Comparison of ENCODE assay signal across 1 cellular context in the genomic region with DNA sequence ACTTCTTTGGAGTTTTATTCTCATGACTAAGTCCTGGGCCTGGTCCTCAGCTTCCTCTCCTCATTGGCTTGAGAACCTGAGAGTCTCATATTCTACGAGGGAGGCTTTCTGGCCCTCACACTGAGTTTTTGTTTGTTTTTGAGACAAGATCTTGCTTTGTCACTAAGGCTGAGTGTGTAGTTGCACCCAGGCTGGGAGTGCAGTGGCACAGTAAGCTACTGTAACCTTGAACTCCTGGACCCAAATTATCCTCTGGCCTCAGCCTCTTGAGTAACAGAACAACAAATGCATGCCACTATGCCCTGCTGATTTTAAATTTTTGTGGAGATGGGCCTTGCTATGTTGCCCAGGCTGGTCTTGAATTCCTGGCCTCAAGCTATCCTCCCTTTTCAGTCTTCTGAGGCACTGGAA.
TF ChIP-seq lines count a peak whose summit lies in the region.

No MANE protein-coding gene starts in this region.

TF ChIP-seq in HepG2, 621 proteins besides CTCF, POLR2A, EP300 and RAD21 (continued from another document and continues in another):
- TF ChIP-seq, protein P1, sequence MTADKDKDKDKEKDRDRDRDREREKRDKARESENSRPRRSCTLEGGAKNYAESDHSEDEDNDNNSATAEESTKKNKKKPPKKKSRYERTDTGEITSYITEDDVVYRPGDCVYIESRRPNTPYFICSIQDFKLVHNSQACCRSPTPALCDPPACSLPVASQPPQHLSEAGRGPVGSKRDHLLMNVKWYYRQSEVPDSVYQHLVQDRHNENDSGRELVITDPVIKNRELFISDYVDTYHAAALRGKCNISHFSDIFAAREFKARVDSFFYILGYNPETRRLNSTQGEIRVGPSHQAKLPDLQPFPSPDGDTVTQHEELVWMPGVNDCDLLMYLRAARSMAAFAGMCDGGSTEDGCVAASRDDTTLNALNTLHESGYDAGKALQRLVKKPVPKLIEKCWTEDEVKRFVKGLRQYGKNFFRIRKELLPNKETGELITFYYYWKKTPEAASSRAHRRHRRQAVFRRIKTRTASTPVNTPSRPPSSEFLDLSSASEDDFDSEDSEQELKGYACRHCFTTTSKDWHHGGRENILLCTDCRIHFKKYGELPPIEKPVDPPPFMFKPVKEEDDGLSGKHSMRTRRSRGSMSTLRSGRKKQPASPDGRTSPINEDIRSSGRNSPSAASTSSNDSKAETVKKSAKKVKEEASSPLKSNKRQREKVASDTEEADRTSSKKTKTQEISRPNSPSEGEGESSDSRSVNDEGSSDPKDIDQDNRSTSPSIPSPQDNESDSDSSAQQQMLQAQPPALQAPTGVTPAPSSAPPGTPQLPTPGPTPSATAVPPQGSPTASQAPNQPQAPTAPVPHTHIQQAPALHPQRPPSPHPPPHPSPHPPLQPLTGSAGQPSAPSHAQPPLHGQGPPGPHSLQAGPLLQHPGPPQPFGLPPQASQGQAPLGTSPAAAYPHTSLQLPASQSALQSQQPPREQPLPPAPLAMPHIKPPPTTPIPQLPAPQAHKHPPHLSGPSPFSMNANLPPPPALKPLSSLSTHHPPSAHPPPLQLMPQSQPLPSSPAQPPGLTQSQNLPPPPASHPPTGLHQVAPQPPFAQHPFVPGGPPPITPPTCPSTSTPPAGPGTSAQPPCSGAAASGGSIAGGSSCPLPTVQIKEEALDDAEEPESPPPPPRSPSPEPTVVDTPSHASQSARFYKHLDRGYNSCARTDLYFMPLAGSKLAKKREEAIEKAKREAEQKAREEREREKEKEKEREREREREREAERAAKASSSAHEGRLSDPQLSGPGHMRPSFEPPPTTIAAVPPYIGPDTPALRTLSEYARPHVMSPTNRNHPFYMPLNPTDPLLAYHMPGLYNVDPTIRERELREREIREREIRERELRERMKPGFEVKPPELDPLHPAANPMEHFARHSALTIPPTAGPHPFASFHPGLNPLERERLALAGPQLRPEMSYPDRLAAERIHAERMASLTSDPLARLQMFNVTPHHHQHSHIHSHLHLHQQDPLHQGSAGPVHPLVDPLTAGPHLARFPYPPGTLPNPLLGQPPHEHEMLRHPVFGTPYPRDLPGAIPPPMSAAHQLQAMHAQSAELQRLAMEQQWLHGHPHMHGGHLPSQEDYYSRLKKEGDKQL (CRISPR knock-in tag; IDR thresholded peaks at IDR 0.05; ENCODE audit: low read depth) = 0 out of 2 replicates have a peak, but pooled peaks have one; percentile 56
- TF ChIP-seq, protein P2, sequence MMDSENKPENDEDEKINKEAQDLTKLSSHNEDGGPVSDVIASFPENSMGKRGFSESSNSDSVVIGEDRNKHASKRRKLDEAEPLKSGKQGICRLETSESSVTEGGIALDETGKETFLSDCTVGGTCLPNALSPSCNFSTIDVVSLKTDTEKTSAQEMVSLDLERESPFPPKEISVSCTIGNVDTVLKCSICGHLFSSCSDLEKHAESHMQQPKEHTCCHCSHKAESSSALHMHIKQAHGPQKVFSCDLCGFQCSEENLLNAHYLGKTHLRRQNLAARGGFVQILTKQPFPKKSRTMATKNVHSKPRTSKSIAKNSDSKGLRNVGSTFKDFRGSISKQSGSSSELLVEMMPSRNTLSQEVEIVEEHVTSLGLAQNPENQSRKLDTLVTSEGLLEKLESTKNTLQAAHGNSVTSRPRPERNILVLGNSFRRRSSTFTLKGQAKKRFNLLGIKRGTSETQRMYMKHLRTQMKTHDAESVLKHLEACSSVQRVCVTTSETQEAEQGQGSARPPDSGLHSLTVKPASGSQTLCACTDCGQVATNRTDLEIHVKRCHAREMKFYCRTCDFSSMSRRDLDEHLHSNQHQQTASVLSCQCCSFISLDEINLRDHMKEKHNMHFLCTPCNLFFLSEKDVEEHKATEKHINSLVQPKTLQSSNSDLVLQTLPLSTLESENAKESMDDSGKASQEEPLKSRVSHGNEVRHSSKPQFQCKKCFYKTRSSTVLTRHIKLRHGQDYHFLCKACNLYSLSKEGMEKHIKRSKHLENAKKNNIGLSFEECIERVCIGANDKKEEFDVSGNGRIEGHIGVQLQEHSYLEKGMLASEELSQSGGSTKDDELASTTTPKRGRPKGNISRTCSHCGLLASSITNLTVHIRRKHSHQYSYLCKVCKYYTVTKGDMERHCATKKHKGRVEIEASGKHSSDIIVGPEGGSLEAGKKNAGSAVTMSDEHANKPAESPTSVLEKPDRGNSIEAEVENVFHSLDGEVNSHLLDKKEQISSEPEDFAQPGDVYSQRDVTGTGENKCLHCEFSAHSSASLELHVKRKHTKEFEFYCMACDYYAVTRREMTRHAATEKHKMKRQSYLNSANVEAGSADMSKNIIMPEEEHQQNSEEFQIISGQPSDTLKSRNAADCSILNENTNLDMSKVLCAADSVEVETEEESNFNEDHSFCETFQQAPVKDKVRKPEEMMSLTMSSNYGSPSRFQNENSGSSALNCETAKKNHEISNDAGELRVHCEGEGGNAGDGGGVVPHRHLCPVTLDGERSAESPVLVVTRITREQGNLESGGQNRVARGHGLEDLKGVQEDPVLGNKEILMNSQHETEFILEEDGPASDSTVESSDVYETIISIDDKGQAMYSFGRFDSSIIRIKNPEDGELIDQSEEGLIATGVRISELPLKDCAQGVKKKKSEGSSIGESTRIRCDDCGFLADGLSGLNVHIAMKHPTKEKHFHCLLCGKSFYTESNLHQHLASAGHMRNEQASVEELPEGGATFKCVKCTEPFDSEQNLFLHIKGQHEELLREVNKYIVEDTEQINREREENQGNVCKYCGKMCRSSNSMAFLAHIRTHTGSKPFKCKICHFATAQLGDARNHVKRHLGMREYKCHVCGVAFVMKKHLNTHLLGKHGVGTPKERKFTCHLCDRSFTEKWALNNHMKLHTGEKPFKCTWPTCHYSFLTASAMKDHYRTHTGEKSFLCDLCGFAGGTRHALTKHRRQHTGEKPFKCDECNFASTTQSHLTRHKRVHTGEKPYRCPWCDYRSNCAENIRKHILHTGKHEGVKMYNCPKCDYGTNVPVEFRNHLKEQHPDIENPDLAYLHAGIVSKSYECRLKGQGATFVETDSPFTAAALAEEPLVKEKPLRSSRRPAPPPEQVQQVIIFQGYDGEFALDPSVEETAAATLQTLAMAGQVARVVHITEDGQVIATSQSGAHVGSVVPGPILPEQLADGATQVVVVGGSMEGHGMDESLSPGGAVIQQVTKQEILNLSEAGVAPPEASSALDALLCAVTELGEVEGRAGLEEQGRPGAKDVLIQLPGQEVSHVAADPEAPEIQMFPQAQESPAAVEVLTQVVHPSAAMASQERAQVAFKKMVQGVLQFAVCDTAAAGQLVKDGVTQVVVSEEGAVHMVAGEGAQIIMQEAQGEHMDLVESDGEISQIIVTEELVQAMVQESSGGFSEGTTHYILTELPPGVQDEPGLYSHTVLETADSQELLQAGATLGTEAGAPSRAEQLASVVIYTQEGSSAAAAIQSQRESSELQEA (CRISPR knock-in tag; IDR thresholded peaks at IDR 0.05; ENCODE audit: not compliant biosample characterization) = no peak
- TF ChIP-seq, protein P3, sequence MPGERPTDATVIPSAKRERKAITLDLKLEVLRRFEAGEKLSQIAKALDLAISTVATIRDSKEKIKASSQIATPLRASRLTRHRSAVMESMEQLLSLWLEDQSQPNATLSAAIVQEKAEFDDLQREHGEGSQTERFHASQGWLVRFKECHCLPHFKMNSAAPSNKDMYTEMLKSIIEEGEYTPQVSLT (CRISPR knock-in tag; IDR thresholded peaks at IDR 0.05; ENCODE audit: borderline replicate concordance, low read depth) = no peak
- TF ChIP-seq SMC3 (IDR thresholded peaks at IDR 0.05; ENCODE audit: low read length) (peak; percentile 17; the same call in 1 of the 2 replicates), PRMT3 (CRISPR knock-in tag; IDR thresholded peaks at IDR 0.05; ENCODE audit: borderline replicate concordance, low read depth) (no peak), ZNF782 (CRISPR knock-in tag; IDR thresholded peaks at IDR 0.05; ENCODE audit: borderline replicate concordance) (no peak), AGO2 (optimal IDR thresholded peaks at IDR 0.05; ENCODE audit: low read depth, low read length) (no peak), CAMTA2 (CRISPR knock-in tag; IDR thresholded peaks at IDR 0.05; ENCODE audit: borderline replicate concordance) (no peak), SALL2 (CRISPR knock-in tag; IDR thresholded peaks at IDR 0.05) (no peak), ZNF329 (CRISPR knock-in tag; IDR thresholded peaks at IDR 0.05; ENCODE audit: low read depth) (no peak), HHEX (CRISPR knock-in tag; IDR thresholded peaks at IDR 0.05) (no peak)
- TF ChIP-seq, protein P4, sequence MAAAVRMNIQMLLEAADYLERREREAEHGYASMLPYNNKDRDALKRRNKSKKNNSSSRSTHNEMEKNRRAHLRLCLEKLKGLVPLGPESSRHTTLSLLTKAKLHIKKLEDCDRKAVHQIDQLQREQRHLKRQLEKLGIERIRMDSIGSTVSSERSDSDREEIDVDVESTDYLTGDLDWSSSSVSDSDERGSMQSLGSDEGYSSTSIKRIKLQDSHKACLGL (CRISPR knock-in tag; IDR thresholded peaks at IDR 0.05) = no peak
- TF ChIP-seq, protein P5, sequence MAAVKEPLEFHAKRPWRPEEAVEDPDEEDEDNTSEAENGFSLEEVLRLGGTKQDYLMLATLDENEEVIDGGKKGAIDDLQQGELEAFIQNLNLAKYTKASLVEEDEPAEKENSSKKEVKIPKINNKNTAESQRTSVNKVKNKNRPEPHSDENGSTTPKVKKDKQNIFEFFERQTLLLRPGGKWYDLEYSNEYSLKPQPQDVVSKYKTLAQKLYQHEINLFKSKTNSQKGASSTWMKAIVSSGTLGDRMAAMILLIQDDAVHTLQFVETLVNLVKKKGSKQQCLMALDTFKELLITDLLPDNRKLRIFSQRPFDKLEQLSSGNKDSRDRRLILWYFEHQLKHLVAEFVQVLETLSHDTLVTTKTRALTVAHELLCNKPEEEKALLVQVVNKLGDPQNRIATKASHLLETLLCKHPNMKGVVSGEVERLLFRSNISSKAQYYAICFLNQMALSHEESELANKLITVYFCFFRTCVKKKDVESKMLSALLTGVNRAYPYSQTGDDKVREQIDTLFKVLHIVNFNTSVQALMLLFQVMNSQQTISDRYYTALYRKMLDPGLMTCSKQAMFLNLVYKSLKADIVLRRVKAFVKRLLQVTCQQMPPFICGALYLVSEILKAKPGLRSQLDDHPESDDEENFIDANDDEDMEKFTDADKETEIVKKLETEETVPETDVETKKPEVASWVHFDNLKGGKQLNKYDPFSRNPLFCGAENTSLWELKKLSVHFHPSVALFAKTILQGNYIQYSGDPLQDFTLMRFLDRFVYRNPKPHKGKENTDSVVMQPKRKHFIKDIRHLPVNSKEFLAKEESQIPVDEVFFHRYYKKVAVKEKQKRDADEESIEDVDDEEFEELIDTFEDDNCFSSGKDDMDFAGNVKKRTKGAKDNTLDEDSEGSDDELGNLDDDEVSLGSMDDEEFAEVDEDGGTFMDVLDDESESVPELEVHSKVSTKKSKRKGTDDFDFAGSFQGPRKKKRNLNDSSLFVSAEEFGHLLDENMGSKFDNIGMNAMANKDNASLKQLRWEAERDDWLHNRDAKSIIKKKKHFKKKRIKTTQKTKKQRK (IDR thresholded peaks at IDR 0.05; ENCODE audit: low read length) = no peak
- TF ChIP-seq, protein P6, sequence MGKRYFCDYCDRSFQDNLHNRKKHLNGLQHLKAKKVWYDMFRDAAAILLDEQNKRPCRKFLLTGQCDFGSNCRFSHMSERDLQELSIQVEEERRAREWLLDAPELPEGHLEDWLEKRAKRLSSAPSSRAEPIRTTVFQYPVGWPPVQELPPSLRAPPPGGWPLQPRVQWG (CRISPR knock-in tag; IDR thresholded peaks at IDR 0.05; ENCODE audit: borderline replicate concordance, low read depth) = no peak
- TF ChIP-seq, protein P7, sequence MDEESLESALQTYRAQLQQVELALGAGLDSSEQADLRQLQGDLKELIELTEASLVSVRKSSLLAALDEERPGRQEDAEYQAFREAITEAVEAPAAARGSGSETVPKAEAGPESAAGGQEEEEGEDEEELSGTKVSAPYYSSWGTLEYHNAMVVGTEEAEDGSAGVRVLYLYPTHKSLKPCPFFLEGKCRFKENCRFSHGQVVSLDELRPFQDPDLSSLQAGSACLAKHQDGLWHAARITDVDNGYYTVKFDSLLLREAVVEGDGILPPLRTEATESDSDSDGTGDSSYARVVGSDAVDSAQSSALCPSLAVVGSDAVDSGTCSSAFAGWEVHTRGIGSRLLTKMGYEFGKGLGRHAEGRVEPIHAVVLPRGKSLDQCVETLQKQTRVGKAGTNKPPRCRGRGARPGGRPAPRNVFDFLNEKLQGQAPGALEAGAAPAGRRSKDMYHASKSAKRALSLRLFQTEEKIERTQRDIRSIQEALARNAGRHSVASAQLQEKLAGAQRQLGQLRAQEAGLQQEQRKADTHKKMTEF (CRISPR knock-in tag; IDR thresholded peaks at IDR 0.05) = peak; percentile 78
- TF ChIP-seq, protein P8, sequence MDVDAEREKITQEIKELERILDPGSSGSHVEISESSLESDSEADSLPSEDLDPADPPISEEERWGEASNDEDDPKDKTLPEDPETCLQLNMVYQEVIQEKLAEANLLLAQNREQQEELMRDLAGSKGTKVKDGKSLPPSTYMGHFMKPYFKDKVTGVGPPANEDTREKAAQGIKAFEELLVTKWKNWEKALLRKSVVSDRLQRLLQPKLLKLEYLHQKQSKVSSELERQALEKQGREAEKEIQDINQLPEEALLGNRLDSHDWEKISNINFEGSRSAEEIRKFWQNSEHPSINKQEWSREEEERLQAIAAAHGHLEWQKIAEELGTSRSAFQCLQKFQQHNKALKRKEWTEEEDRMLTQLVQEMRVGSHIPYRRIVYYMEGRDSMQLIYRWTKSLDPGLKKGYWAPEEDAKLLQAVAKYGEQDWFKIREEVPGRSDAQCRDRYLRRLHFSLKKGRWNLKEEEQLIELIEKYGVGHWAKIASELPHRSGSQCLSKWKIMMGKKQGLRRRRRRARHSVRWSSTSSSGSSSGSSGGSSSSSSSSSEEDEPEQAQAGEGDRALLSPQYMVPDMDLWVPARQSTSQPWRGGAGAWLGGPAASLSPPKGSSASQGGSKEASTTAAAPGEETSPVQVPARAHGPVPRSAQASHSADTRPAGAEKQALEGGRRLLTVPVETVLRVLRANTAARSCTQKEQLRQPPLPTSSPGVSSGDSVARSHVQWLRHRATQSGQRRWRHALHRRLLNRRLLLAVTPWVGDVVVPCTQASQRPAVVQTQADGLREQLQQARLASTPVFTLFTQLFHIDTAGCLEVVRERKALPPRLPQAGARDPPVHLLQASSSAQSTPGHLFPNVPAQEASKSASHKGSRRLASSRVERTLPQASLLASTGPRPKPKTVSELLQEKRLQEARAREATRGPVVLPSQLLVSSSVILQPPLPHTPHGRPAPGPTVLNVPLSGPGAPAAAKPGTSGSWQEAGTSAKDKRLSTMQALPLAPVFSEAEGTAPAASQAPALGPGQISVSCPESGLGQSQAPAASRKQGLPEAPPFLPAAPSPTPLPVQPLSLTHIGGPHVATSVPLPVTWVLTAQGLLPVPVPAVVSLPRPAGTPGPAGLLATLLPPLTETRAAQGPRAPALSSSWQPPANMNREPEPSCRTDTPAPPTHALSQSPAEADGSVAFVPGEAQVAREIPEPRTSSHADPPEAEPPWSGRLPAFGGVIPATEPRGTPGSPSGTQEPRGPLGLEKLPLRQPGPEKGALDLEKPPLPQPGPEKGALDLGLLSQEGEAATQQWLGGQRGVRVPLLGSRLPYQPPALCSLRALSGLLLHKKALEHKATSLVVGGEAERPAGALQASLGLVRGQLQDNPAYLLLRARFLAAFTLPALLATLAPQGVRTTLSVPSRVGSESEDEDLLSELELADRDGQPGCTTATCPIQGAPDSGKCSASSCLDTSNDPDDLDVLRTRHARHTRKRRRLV (CRISPR knock-in tag; IDR thresholded peaks at IDR 0.05) = no peak
- TF ChIP-seq, protein P9, sequence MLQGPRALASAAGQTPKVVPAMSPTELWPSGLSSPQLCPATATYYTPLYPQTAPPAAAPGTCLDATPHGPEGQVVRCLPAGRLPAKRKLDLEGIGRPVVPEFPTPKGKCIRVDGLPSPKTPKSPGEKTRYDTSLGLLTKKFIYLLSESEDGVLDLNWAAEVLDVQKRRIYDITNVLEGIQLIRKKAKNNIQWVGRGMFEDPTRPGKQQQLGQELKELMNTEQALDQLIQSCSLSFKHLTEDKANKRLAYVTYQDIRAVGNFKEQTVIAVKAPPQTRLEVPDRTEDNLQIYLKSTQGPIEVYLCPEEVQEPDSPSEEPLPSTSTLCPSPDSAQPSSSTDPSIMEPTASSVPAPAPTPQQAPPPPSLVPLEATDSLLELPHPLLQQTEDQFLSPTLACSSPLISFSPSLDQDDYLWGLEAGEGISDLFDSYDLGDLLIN (CRISPR knock-in tag; IDR thresholded peaks at IDR 0.05; ENCODE audit: borderline replicate concordance) = no peak
